1 cellular context compared by ENCODE assay signal in genomic region chr1:247857986-247858356, GRCh38.
A peak's percentile ranks its signal among the peaks of the same experiment; 100 is the strongest.
TF ChIP-seq lines count a peak whose summit lies in the region.

No MANE protein-coding gene starts in this region.

TF ChIP-seq in K562, 482 proteins besides CTCF, POLR2A, EP300 and RAD21 (continued from another document):
- TF ChIP-seq, protein P1, sequence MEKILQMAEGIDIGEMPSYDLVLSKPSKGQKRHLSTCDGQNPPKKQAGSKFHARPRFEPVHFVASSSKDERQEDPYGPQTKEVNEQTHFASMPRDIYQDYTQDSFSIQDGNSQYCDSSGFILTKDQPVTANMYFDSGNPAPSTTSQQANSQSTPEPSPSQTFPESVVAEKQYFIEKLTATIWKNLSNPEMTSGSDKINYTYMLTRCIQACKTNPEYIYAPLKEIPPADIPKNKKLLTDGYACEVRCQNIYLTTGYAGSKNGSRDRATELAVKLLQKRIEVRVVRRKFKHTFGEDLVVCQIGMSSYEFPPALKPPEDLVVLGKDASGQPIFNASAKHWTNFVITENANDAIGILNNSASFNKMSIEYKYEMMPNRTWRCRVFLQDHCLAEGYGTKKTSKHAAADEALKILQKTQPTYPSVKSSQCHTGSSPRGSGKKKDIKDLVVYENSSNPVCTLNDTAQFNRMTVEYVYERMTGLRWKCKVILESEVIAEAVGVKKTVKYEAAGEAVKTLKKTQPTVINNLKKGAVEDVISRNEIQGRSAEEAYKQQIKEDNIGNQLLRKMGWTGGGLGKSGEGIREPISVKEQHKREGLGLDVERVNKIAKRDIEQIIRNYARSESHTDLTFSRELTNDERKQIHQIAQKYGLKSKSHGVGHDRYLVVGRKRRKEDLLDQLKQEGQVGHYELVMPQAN (IDR thresholded peaks at IDR 0.05; ENCODE audit: borderline replicate concordance) = peak; percentile 17; the same call in 1 of the 2 replicates
- 0 out of 2 replicates have a peak, but pooled peaks have one; percentile 3 for TF ChIP-seq SMARCA4 (IDR thresholded peaks at IDR 0.05)
